12 cellular contexts compared by ENCODE assay signal in genomic region chr19:19817357-19817756, GRCh38. TPM values are rescaled to one million over a fixed set of nuclear protein-coding genes. Genes with fewer than 3 reads are reported as not detected.
DNase-seq lines count a peak whose midpoint lies in the region; ATAC-seq and TF ChIP-seq lines count a peak whose summit lies in the region.
"Had no signal": no experiment of that assay in that cellular context is flagged by ENCODE, and none has a peak within 500 bp of the region (broad histone marks: within the 10 kb centered on the region; RNA-seq: fewer than 3 reads in every experiment).

No MANE protein-coding gene starts in this region.

- no peak overlapping the region for H3K9ac ChIP-seq in trophoblast cell (ENCODE audit: low read length)
- H3K9ac ChIP-seq: GM23248 had no signal

- H2AFZ ChIP-seq in trophoblast cell (ENCODE audit: insufficient read depth, low read length, poor library complexity) = no peak overlapping the region
- H2AFZ ChIP-seq: GM23248 had no signal

- H2BK5ac ChIP-seq in trophoblast cell (ENCODE audit: low read depth, low read length, poor library complexity) = no peak overlapping the region

- no peak overlapping the region for H4K8ac ChIP-seq in trophoblast cell (ENCODE audit: low read depth, low read length)

- H3K36me3 ChIP-seq in left ventricle myocardium inferior (peaks cover 8% of the 10 kb centered on the region), heart right ventricle (peaks cover 0 to 54% (median 9%) of the 10 kb centered on the region in 9 donors), trophoblast cell (ENCODE audit: control insufficient read depth in 1 of 2, insufficient read depth in 2 of 2, low read length in 2 of 2) (peaks cover 11 to 13% of the 10 kb centered on the region in 2 experiments)

- H3K4me1 Mint-ChIP-seq in activated naive CD4-positive, alpha-beta T cell treated with anti-CD3 and anti-CD28 coated beads for 36 hours (ENCODE audit: low read depth) = peaks cover 69% of the 10 kb centered on the region

- peaks cover 7% of the 10 kb centered on the region for H3K79me1 ChIP-seq in trophoblast cell (ENCODE audit: low read length)

- WGBS in heart right ventricle, 2 donors = 82 to 87% methylated on average over 3 of the region's 3 CpGs
- WGBS in trophoblast cell (ENCODE audit: extremely low coverage, insufficient coverage, insufficient read length) = no CpG with 5 or more reads among the region's 3 CpGs

- H3K9me3 ChIP-seq in left ventricle myocardium inferior (replicated peaks) (no peaks in the 10 kb centered on the region), heart right ventricle (peaks cover 0 to 69% (median 0%) of the 10 kb centered on the region in 11 donors), trophoblast cell (ENCODE audit: insufficient read depth, low read depth, low read length) (no peaks in the 10 kb centered on the region)

- H2AK5ac ChIP-seq in trophoblast cell (ENCODE audit: low read length) = no peak overlapping the region

- no peak overlapping the region for H4K12ac ChIP-seq in trophoblast cell (ENCODE audit: low read depth, low read length)

- peaks cover 20% of the 10 kb centered on the region for H3K9me3 Mint-ChIP-seq in activated naive CD4-positive, alpha-beta T cell treated with anti-CD3 and anti-CD28 coated beads for 36 hours

- no peak for TF ChIP-seq POLR2A in erythroblast (IDR thresholded peaks at IDR 0.05; ENCODE audit: low read length)

- H3K4ac ChIP-seq in trophoblast cell (ENCODE audit: low read depth, low read length) = peak overlapping the region; percentile 61

- H3K4me3 ChIP-seq in left ventricle myocardium inferior = no peak overlapping the region
- no peak overlapping the region for H3K4me3 ChIP-seq in heart right ventricle
- H3K4me3 ChIP-seq in trophoblast cell (ENCODE audit: low read depth, low read length) = no peak overlapping the region
- H3K4me3 ChIP-seq: GM23248, SJSA1 had no signal

- H3K27ac Mint-ChIP-seq in activated naive CD4-positive, alpha-beta T cell treated with anti-CD3 and anti-CD28 coated beads for 36 hours = peak overlapping the region; percentile 97

- H2BK120ac ChIP-seq in trophoblast cell (ENCODE audit: insufficient read depth, low read length, poor library complexity) = no peak overlapping the region

- no peak for DNase-seq in left ventricle myocardium inferior
- no peak for DNase-seq in heart right ventricle
- peak; percentile 87 for DNase-seq in activated naive CD4-positive, alpha-beta T cell treated with anti-CD3 and anti-CD28 coated beads for 36 hours
- DNase-seq in trophoblast cell = no peak
- no peak for DNase-seq in erythroblast (lab: John Stamatoyannopoulos, UW)
- no peak for DNase-seq in AG20443 (ENCODE audit: low spot score)
- DNase-seq in HUDEP-2 (lab: John Stamatoyannopoulos, UW; ENCODE audit: unreplicated experiment in 76 of 76) = no peak
- DNase-seq: anterior cingulate cortex, GM23248, NCI-H446 had no signal

- no peak overlapping the region for H3K14ac ChIP-seq in trophoblast cell (ENCODE audit: low read length)

- ATAC-seq in heart right ventricle (no peak), GM18861 (IDR thresholded peaks at IDR 0.05; ENCODE audit: unreplicated experiment) (no peak)

- H3K36me3 Mint-ChIP-seq in activated naive CD4-positive, alpha-beta T cell treated with anti-CD3 and anti-CD28 coated beads for 36 hours (ENCODE audit: low read depth) = peaks cover 74% of the 10 kb centered on the region

- H3K4me2 ChIP-seq in trophoblast cell (ENCODE audit: low read length) = no peak overlapping the region

- no peak overlapping the region for H3K23ac ChIP-seq in trophoblast cell (ENCODE audit: low read length)

- intact Hi-C loops in left ventricle myocardium inferior (cut with micrococcal nuclease) = no loop called here
- intact Hi-C loops in heart right ventricle (cut with DNase I) = loop anchor here in 1 of 10 donors (10.0 kb wide), 1 partner anchor 153 kb away; the partner anchor contains the start of genes ATP13A1 and ZNF101
- intact Hi-C loops in activated naive CD4-positive, alpha-beta T cell treated with anti-CD3 and anti-CD28 coated beads for 36 hours (cut with micrococcal nuclease) = loop anchor here (1.0 kb wide), 9 partner anchors 12 to 301 kb away; partner anchors contain the start of genes NDUFA13 and ZNF101

- no peak overlapping the region for H3K18ac ChIP-seq in trophoblast cell (ENCODE audit: low read length)

- H3K27me3 ChIP-seq in left ventricle myocardium inferior (ENCODE audit: low read depth) = no peaks in the 10 kb centered on the region
- no peaks in the 10 kb centered on the region for H3K27me3 ChIP-seq in heart right ventricle
- no peaks in the 10 kb centered on the region for H3K27me3 ChIP-seq in trophoblast cell (ENCODE audit: insufficient read depth, low read length)
- H3K27me3 ChIP-seq: SJSA1 had no signal

- TF ChIP-seq CTCF in left ventricle myocardium inferior (IDR thresholded peaks at IDR 0.05; ENCODE audit: borderline replicate concordance) = no peak
- no peak for TF ChIP-seq CTCF in heart right ventricle (IDR thresholded peaks at IDR 0.05)

- H3K79me2 ChIP-seq in trophoblast cell (ENCODE audit: control insufficient read depth, insufficient read depth, low read length, poor library complexity) = peaks cover 11% of the 10 kb centered on the region

- H3K4me1 ChIP-seq in left ventricle myocardium inferior (peaks cover 60% of the 10 kb centered on the region), heart right ventricle (peaks cover 0 to 59% (median 39%) of the 10 kb centered on the region in 9 donors), trophoblast cell (ENCODE audit: control insufficient read depth in 1 of 2, insufficient read depth in 2 of 2, low read length in 2 of 2) (no peaks in the 10 kb centered on the region)
- H3K4me1 ChIP-seq: SJSA1 had no signal

- no peak overlapping the region for H2BK12ac ChIP-seq in trophoblast cell (ENCODE audit: low read length)

- H3K4me3 Mint-ChIP-seq in activated naive CD4-positive, alpha-beta T cell treated with anti-CD3 and anti-CD28 coated beads for 36 hours = peak overlapping the region; percentile 59

- H3K27me3 Mint-ChIP-seq in activated naive CD4-positive, alpha-beta T cell treated with anti-CD3 and anti-CD28 coated beads for 36 hours (ENCODE audit: low read depth) = no peaks in the 10 kb centered on the region

- H3K27ac ChIP-seq in left ventricle myocardium inferior (replicated peaks) (peak overlapping the region; percentile 32), heart right ventricle (no peak overlapping the region), trophoblast cell (ENCODE audit: low read depth, low read length) (no peak overlapping the region)
- H3K27ac ChIP-seq: GM23248, SJSA1 had no signal

- H4K91ac ChIP-seq in trophoblast cell (ENCODE audit: low read depth, low read length) = no peak overlapping the region

- CTCF ChIA-PET in activated naive CD4-positive, alpha-beta T cell treated with anti-CD3 and anti-CD28 coated beads for 36 hours (lab: Charles Lee) = interaction anchor here (0.6 to 1.7 kb wide), 2 partner anchors 50 to 223 kb away, joined by 3 to 4 read pairs; no protein-coding TSS in a partner anchor

RNA-seq across cellular contexts. Expression of gene ZNF506, which starts 4.2 kb away (rescaled TPM):
- 10.0 TPM for total RNA-seq in left ventricle myocardium inferior
- 10 to 100 TPM; 11.1 to 17.0 (median 13.4) TPM for total RNA-seq in heart right ventricle
- 1 to 10 TPM; 3.3 to 8.6 TPM for polyA plus RNA-seq in heart right ventricle
- 10 to 100 TPM; 32.6 to 34.0 TPM for total RNA-seq in activated naive CD4-positive, alpha-beta T cell treated with anti-CD3 and anti-CD28 coated beads for 36 hours
- 12.6 and 13.6 TPM in 2 replicates for polyA plus RNA-seq in trophoblast cell (2013)

RNA-seq across cellular contexts. Expression of gene ZNF253, which starts 48.3 kb away (rescaled TPM):
- total RNA-seq in left ventricle myocardium inferior = 9.2 TPM
- total RNA-seq in heart right ventricle = 10 to 100 TPM in 5 of 10 donors, 1 to 10 TPM in 5; 4.8 to 13.0 (median 9.2) TPM
- polyA plus RNA-seq in heart right ventricle = 1 to 10 TPM; 2.4 to 6.2 TPM
- 1 to 10 TPM; 6.1 to 9.6 TPM for total RNA-seq in activated naive CD4-positive, alpha-beta T cell treated with anti-CD3 and anti-CD28 coated beads for 36 hours
- 15.2 and 15.4 TPM in 2 replicates for polyA plus RNA-seq in trophoblast cell (2013)
